1 cellular context compared by ENCODE assay signal in genomic region chr1:205476648-205477047, GRCh38.
TF ChIP-seq lines count a peak whose summit lies in the region.

No MANE protein-coding gene starts in this region.

TF ChIP-seq in H1, 55 proteins besides CTCF, POLR2A, EP300 and RAD21 (continued from another document):
- TF ChIP-seq ATF2 (IDR thresholded peaks at IDR 0.05; ENCODE audit: low read length) (no peak), BCL11A (IDR thresholded peaks at IDR 0.05; ENCODE audit: low read depth in 2 of 2, low read length in 2 of 2) (no peak), GABPA (IDR thresholded peaks at IDR 0.05; ENCODE audit: borderline replicate concordance, insufficient read depth, low read length) (no peak), SIX5 (IDR thresholded peaks at IDR 0.05; ENCODE audit: low read depth, low read length) (no peak), JUND (IDR thresholded peaks at IDR 0.05; ENCODE audit: low read length) (no peak), CREB1 (IDR thresholded peaks at IDR 0.05) (no peak), USF2 (IDR thresholded peaks at IDR 0.05; ENCODE audit: low read length) (no peak), TBP (IDR thresholded peaks at IDR 0.05; ENCODE audit: low read depth, low read length) (no peak)
